ENCODE assay signal across 17 cellular contexts in the genomic region with DNA sequence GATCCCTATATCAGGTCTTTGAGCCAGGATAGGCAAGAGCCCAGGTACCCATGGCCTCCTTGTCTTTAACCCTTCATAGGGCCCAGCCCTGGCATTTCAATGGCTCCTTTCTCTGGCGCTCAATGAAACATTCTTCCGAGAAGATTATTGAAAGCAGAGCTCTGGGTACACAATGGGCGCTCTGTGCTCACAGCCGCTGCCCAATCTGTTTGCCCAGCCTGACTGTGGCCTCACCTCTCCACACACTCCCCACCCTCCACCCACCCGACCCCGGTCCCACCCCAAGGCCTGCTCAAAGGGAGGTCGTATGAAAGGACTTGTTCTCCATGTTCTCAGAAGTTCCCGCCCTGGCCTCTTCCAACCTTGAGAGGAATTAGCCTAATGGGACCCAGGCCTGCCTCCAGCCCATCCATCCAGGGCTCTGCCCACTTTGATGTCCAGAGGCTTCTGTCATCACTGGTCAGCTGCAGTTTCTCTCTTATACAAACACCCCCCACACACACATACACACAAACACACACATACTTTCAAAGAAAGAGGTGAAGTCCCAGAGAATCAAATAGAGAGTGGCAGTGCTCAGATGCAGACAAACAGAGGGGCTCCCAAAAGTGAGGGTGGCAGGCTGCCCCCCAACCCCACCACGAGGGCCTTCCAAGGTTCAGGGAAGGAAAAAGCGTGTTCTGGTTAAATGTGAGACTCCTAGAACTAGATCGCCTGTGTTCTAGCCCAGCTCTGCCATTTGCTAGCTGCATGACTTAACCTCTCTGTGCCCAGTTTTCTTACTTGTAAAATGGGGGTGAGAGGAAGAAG. TPM values are rescaled to one million over a fixed set of nuclear protein-coding genes. Genes with fewer than 3 reads are reported as not detected.
A peak's percentile ranks its signal among the peaks of the same experiment; 100 is the strongest.
DNase-seq lines count a peak whose midpoint lies in the region; ATAC-seq and TF ChIP-seq lines count a peak whose summit lies in the region.
"Had no signal": no experiment of that assay in that cellular context is flagged by ENCODE, and none has a peak within 500 bp of the region (broad histone marks: within the 10 kb centered on the region; RNA-seq: fewer than 3 reads in every experiment).

No MANE protein-coding gene starts in this region.

- H2BK5ac ChIP-seq in mesenchymal stem cell (ENCODE audit: low read depth, low read length, poor library complexity, severe bottlenecking), result no peak overlapping the region

- no peak overlapping the region for H3K18ac ChIP-seq in mesenchymal stem cell (ENCODE audit: low read depth in 1 of 2, low read length in 2 of 2)

- H3K36me3 Mint-ChIP-seq in Calu3 (ENCODE audit: insufficient read depth, unreplicated experiment), result peaks cover under 1% of the 10 kb centered on the region
- H3K36me3 Mint-ChIP-seq in chondrocyte (ENCODE audit: low read depth), result no peaks in the 10 kb centered on the region
- no peaks in the 10 kb centered on the region for H3K36me3 Mint-ChIP-seq in effector memory CD8-positive, alpha-beta T cell (ENCODE audit: insufficient read depth)

- no peak overlapping the region for H3K9ac ChIP-seq in mesenchymal stem cell (ENCODE audit: low read length)

- H2AFZ ChIP-seq in mesenchymal stem cell (ENCODE audit: low read depth, low read length), result no peak overlapping the region

- H3K4me3 Mint-ChIP-seq in Calu3 (ENCODE audit: low read depth, unreplicated experiment), result no peak overlapping the region
- no peak overlapping the region for H3K4me3 Mint-ChIP-seq in chondrocyte (ENCODE audit: unreplicated experiment)
- H3K4me3 Mint-ChIP-seq in effector memory CD8-positive, alpha-beta T cell, result no peak overlapping the region

- intact Hi-C loops in Calu3 (cut with micrococcal nuclease; ENCODE audit: unreplicated experiment), result no loop called here
- intact Hi-C loops in sciatic nerve (cut with DNase I), result no loop called here

- TF ChIP-seq CTCF in Calu3 (IDR thresholded peaks at IDR 0.05; ENCODE audit: unreplicated experiment) (no peak), chondrocyte (IDR thresholded peaks at IDR 0.05) (no peak)

- no peak overlapping the region for H2BK15ac ChIP-seq in mesenchymal stem cell (ENCODE audit: low read depth, poor library complexity, severe bottlenecking)

- CTCF ChIA-PET in Calu3 (lab: Charles Lee), result interaction anchor here (1.0 to 1.4 kb wide), 2 partner anchors 9 to 17 kb away, joined by 3 read pairs; no protein-coding TSS in a partner anchor

- WGBS in mesenchymal stem cell, result 81% methylated on average over 11 of the region's 11 CpGs

- ATAC-seq in sciatic nerve (peak; percentile 50), HG03039 (IDR thresholded peaks at IDR 0.05; ENCODE audit: unreplicated experiment) (no peak)
- no peak for ATAC-seq in effector memory CD8-positive, alpha-beta T cell (replicated peaks)
- ATAC-seq: Panc1 had no signal

- no peak overlapping the region for H2BK12ac ChIP-seq in mesenchymal stem cell (ENCODE audit: low read length in 2 of 2)

- H3K4me1 Mint-ChIP-seq in Calu3 (ENCODE audit: low read depth, unreplicated experiment), result peaks cover 45% of the 10 kb centered on the region
- H3K4me1 Mint-ChIP-seq in chondrocyte (ENCODE audit: low read depth), result peaks cover 27% of the 10 kb centered on the region
- H3K4me1 Mint-ChIP-seq in effector memory CD8-positive, alpha-beta T cell (ENCODE audit: low read depth in 2 of 2), result peaks cover 0 to 5% of the 10 kb centered on the region in 2 donors

- no peak overlapping the region for H3K27ac Mint-ChIP-seq in Calu3 (ENCODE audit: unreplicated experiment)
- no peak overlapping the region for H3K27ac Mint-ChIP-seq in chondrocyte (ENCODE audit: unreplicated experiment)
- no peak overlapping the region for H3K27ac Mint-ChIP-seq in effector memory CD8-positive, alpha-beta T cell

- no peak overlapping the region for H2BK120ac ChIP-seq in mesenchymal stem cell (ENCODE audit: low read depth, low read length)

- no peaks in the 10 kb centered on the region for H3K9me3 Mint-ChIP-seq in Calu3 (ENCODE audit: low read depth, unreplicated experiment)
- H3K9me3 Mint-ChIP-seq in chondrocyte (ENCODE audit: low read depth), result no peaks in the 10 kb centered on the region
- H3K9me3 Mint-ChIP-seq in effector memory CD8-positive, alpha-beta T cell, result no peaks in the 10 kb centered on the region

- H3K4me1 ChIP-seq in mesenchymal stem cell (ENCODE audit: control insufficient read depth, insufficient read depth, low read depth, low read length), result peaks cover 17% of the 10 kb centered on the region

- DNase-seq in Calu3, result peak; percentile 40
- DNase-seq in chondrocyte (ENCODE audit: low spot score), result peak; percentile 40
- DNase-seq in mesenchymal stem cell, result no peak
- no peak for DNase-seq in sciatic nerve (ENCODE audit: low spot score)
- DNase-seq in effector memory CD8-positive, alpha-beta T cell, result no peak
- no peak for DNase-seq in NCI-H446 (lab: John Stamatoyannopoulos, UW)
- DNase-seq: GF-D8, GOT3, MM.1S, NCI-H1092 treated with DMSO at 0.1 percent for 48 hours, NCI-H1694, NCI-H524, Right ventricle myocardium superior had no signal

- no peak overlapping the region for H3K4me3 ChIP-seq in mesenchymal stem cell (ENCODE audit: insufficient read depth in 1 of 2, low read depth in 1 of 2, low read length in 2 of 2)

- no peaks in the 10 kb centered on the region for H3K27me3 ChIP-seq in mesenchymal stem cell (ENCODE audit: control insufficient read depth in 1 of 2, insufficient read depth in 1 of 2, low read length in 2 of 2)

- H3K23ac ChIP-seq in mesenchymal stem cell (ENCODE audit: low read length in 2 of 2), result no peak overlapping the region

- no peaks in the 10 kb centered on the region for H3K9me3 ChIP-seq in mesenchymal stem cell (ENCODE audit: control insufficient read depth, low read length)

- H2AK5ac ChIP-seq in mesenchymal stem cell (ENCODE audit: low read length, severe bottlenecking), result peak overlapping the region; percentile 64

- H3K27ac ChIP-seq in mesenchymal stem cell (ENCODE audit: low read length, poor library complexity, severe bottlenecking), result no peak overlapping the region
- H3K27ac ChIP-seq: C4-2B had no signal

- no TSS peak for BruUV-seq in Calu3 (replicated peaks; lab: Mats Ljungman, UMichigan)

- no peaks in the 10 kb centered on the region for H3K79me1 ChIP-seq in mesenchymal stem cell (replicated peaks; ENCODE audit: low read length, poor library complexity, severe bottlenecking)

- H3K27me3 Mint-ChIP-seq in Calu3 (ENCODE audit: unreplicated experiment), result no peaks in the 10 kb centered on the region
- H3K27me3 Mint-ChIP-seq in chondrocyte (ENCODE audit: low read depth), result no peaks in the 10 kb centered on the region
- peaks cover 0 to 28% of the 10 kb centered on the region in 2 donors for H3K27me3 Mint-ChIP-seq in effector memory CD8-positive, alpha-beta T cell

- H4K91ac ChIP-seq in mesenchymal stem cell (ENCODE audit: low read length), result no peak overlapping the region

- no peaks in the 10 kb centered on the region for H3K36me3 ChIP-seq in mesenchymal stem cell (ENCODE audit: control insufficient read depth in 1 of 2, insufficient read depth in 2 of 2, low read depth in 1 of 2, low read length in 2 of 2)

- H3K14ac ChIP-seq in mesenchymal stem cell (ENCODE audit: low read length in 2 of 2), result no peak overlapping the region

- H3K4ac ChIP-seq in mesenchymal stem cell (ENCODE audit: low read depth in 1 of 2, low read length in 2 of 2), result peak overlapping the region in 1 of 2 experiments; percentile 6

- H4K8ac ChIP-seq in mesenchymal stem cell (ENCODE audit: low read length), result no peak overlapping the region

- H3K4me2 ChIP-seq in mesenchymal stem cell (ENCODE audit: low read length, poor library complexity, severe bottlenecking), result no peak overlapping the region

RNA-seq across cellular contexts. Expression of gene ARSI, which starts 5.1 kb away (rescaled TPM):
- total RNA-seq in Calu3 (2022) (0.71 and 0.93 TPM in 2 replicates), chondrocyte (1.9 to 2.4 TPM (median 2.4 TPM) in 3 replicates), sciatic nerve (6.3 TPM)
- polyA plus RNA-seq in mesenchymal stem cell (2013, experiment 1 of 2), result 1.6 TPM
- 1.5 TPM for polyA plus RNA-seq in mesenchymal stem cell (2013, experiment 2 of 2)

RNA-seq across cellular contexts. Expression of gene CAMK2A, which starts 18.2 kb away (rescaled TPM):
- total RNA-seq in Calu3 (2022) (not detected in 2 replicates), chondrocyte (0.24 TPM in 1 of 3 replicates, not detected in the others), sciatic nerve (2.5 TPM)
- polyA plus RNA-seq in mesenchymal stem cell (2013, experiment 1 of 2), result 0.65 TPM
- 0.47 TPM for polyA plus RNA-seq in mesenchymal stem cell (2013, experiment 2 of 2)
- total RNA-seq: A673 had no signal

RNA-seq across cellular contexts. Expression of gene TCOF1, which starts 49.7 kb away (rescaled TPM):
- total RNA-seq in Calu3 (2022) (96.1 and 106 TPM in 2 replicates), chondrocyte (19.0 to 24.6 TPM (median 20.8 TPM) in 3 replicates), sciatic nerve (30.0 TPM)
- 14.3 TPM for polyA plus RNA-seq in mesenchymal stem cell (2013, experiment 1 of 2)
- polyA plus RNA-seq in mesenchymal stem cell (2013, experiment 2 of 2), result 13.1 TPM

Comparison
In these comparisons a context has a peak if more than half of its experiments do, and no peak if none do; other contexts are left out.
1. DNase-seq: peak in Calu3 (single experiment) and chondrocyte (single experiment); none in mesenchymal stem cell (single experiment), sciatic nerve (single experiment), effector memory CD8-positive, alpha-beta T cell (0 of 3) and NCI-H446 (0 of 2).